21 cellular contexts compared by ENCODE assay signal in genomic region chr12:119683816-119684215, GRCh38. TPM values are rescaled to one million over a fixed set of nuclear protein-coding genes. Genes with fewer than 3 reads are reported as not detected.
DNase-seq lines count a peak whose midpoint lies in the region; ATAC-seq and TF ChIP-seq lines count a peak whose summit lies in the region.
"Had no signal": no experiment of that assay in that cellular context is flagged by ENCODE, and none has a peak within 500 bp of the region (broad histone marks: within the 10 kb centered on the region; RNA-seq: fewer than 3 reads in every experiment).

No MANE protein-coding gene starts in this region.

- H3K9me3 Mint-ChIP-seq in activated CD4-positive, alpha-beta memory T cell treated with anti-CD3 and anti-CD28 coated beads, Interleukin-2, amount 10 ng/mL, durations not matched to agents 7 days and 5 days = no peaks in the 10 kb centered on the region
- no peaks in the 10 kb centered on the region for H3K9me3 Mint-ChIP-seq in activated CD4-positive, alpha-beta memory T cell treated with anti-CD3 and anti-CD28 coated beads for 36 hours
- H3K9me3 Mint-ChIP-seq in type B pancreatic cell = peaks cover 5% of the 10 kb centered on the region
- H3K9me3 Mint-ChIP-seq: activated CD8-positive, alpha-beta T cell treated with anti-CD3 and anti-CD28 coated beads for 36 hours; activated T-cell treated with anti-CD3 and anti-CD28 coated beads, Interleukin-2, amount 50 U/mL, for 72 hours had no signal

- no peaks in the 10 kb centered on the region for H3K27me3 Mint-ChIP-seq in activated CD4-positive, alpha-beta memory T cell treated with anti-CD3 and anti-CD28 coated beads, Interleukin-2, amount 10 ng/mL, durations not matched to agents 7 days and 5 days
- H3K27me3 Mint-ChIP-seq in activated CD4-positive, alpha-beta memory T cell treated with anti-CD3 and anti-CD28 coated beads for 36 hours = no peaks in the 10 kb centered on the region
- H3K27me3 Mint-ChIP-seq in type B pancreatic cell = no peaks in the 10 kb centered on the region
- H3K27me3 Mint-ChIP-seq: activated CD8-positive, alpha-beta T cell treated with anti-CD3 and anti-CD28 coated beads for 36 hours had no signal

- peaks cover 80% of the 10 kb centered on the region for H3K36me3 Mint-ChIP-seq in activated CD4-positive, alpha-beta memory T cell treated with anti-CD3 and anti-CD28 coated beads, Interleukin-2, amount 10 ng/mL, durations not matched to agents 7 days and 5 days (ENCODE audit: low read depth)
- H3K36me3 Mint-ChIP-seq in activated CD4-positive, alpha-beta memory T cell treated with anti-CD3 and anti-CD28 coated beads for 36 hours = peaks cover 25% of the 10 kb centered on the region
- peaks cover 37% of the 10 kb centered on the region for H3K36me3 Mint-ChIP-seq in type B pancreatic cell

- POLR2A ChIA-PET in activated CD4-positive, alpha-beta memory T cell treated with anti-CD3 and anti-CD28 coated beads, Interleukin-2, amount 10 ng/mL, durations not matched to agents 7 days and 5 days (lab: Charles Lee) = interaction anchor here (3.6 kb wide), 1 partner anchor 10 kb away, joined by 15 read pairs; no protein-coding TSS in a partner anchor
- POLR2A ChIA-PET in activated CD4-positive, alpha-beta memory T cell treated with anti-CD3 and anti-CD28 coated beads for 36 hours (lab: Charles Lee) = interaction anchor here (0.6 kb wide), 1 partner anchor 23 kb away, joined by 4 read pairs; no protein-coding TSS in a partner anchor

- DNase-seq in activated CD4-positive, alpha-beta memory T cell treated with anti-CD3 and anti-CD28 coated beads, Interleukin-2, amount 10 ng/mL, durations not matched to agents 7 days and 5 days = no peak
- no peak for DNase-seq in activated CD4-positive, alpha-beta memory T cell treated with anti-CD3 and anti-CD28 coated beads for 36 hours
- peak; percentile 27 for DNase-seq in colonic mucosa
- no peak for DNase-seq in type B pancreatic cell (ENCODE audit: extremely low spot score, unreplicated experiment)
- DNase-seq in foreskin keratinocyte = no peak
- DNase-seq in effector CD4-positive, alpha-beta T cell = no peak
- no peak for DNase-seq in activated CD4-positive, CD25-positive, alpha-beta regulatory T cell (lab: John Stamatoyannopoulos, UW)
- DNase-seq: activated CD8-positive, alpha-beta T cell treated with anti-CD3 and anti-CD28 coated beads for 36 hours; activated T-cell treated with anti-CD3 and anti-CD28 coated beads, Interleukin-2, amount 50 U/mL, for 72 hours; amygdala; C1 segment of cervical spinal cord; central memory CD4-positive, alpha-beta T cell; DMS53; effector memory CD4-positive, alpha-beta T cell; H9; hypothalamus; NCI-H1092; NCI-H69; stimulated activated CD4-positive, alpha-beta T cell treated with anti-CD3 and anti-CD28 coated beads, Interleukin-4, amount 100 ng/mL, for 1 hour had no signal

- TF ChIP-seq CTCF in colonic mucosa (IDR thresholded peaks at IDR 0.05) (no peak), type B pancreatic cell (conservative IDR thresholded peaks at IDR 0.05) (no peak), foreskin keratinocyte (conservative IDR thresholded peaks at IDR 0.05) (no peak)

- peaks cover 16% of the 10 kb centered on the region for H3K36me3 ChIP-seq in colonic mucosa
- peaks cover 25 to 27% of the 10 kb centered on the region in 2 donors for H3K36me3 ChIP-seq in mucosa of rectum (ENCODE audit: control insufficient read depth in 2 of 2, insufficient read depth in 2 of 2, low read length in 2 of 2)

- peak overlapping the region; percentile 52 for H3K27ac Mint-ChIP-seq in activated CD4-positive, alpha-beta memory T cell treated with anti-CD3 and anti-CD28 coated beads, Interleukin-2, amount 10 ng/mL, durations not matched to agents 7 days and 5 days
- H3K27ac Mint-ChIP-seq in activated CD4-positive, alpha-beta memory T cell treated with anti-CD3 and anti-CD28 coated beads for 36 hours = no peak overlapping the region
- H3K27ac Mint-ChIP-seq in type B pancreatic cell = peak overlapping the region; percentile 52
- H3K27ac Mint-ChIP-seq: activated T-cell treated with anti-CD3 and anti-CD28 coated beads, Interleukin-2, amount 50 U/mL, for 72 hours; H9 had no signal

- H3K4me1 Mint-ChIP-seq in activated CD4-positive, alpha-beta memory T cell treated with anti-CD3 and anti-CD28 coated beads, Interleukin-2, amount 10 ng/mL, durations not matched to agents 7 days and 5 days = peaks cover 23% of the 10 kb centered on the region
- peaks cover 16% of the 10 kb centered on the region for H3K4me1 Mint-ChIP-seq in activated CD4-positive, alpha-beta memory T cell treated with anti-CD3 and anti-CD28 coated beads for 36 hours (ENCODE audit: low read depth)
- H3K4me1 Mint-ChIP-seq in type B pancreatic cell (ENCODE audit: unreplicated experiment) = peaks cover 32% of the 10 kb centered on the region

- intact Hi-C loops in activated CD4-positive, alpha-beta memory T cell treated with anti-CD3 and anti-CD28 coated beads for 36 hours (cut with micrococcal nuclease) = loop anchor here (10.0 kb wide), 1 partner anchor 101 kb away; no protein-coding TSS in a partner anchor
- intact Hi-C loops in colonic mucosa (cut with DNase I) = no loop called here

- ATAC-seq in foreskin keratinocyte = no peak
- ATAC-seq: activated CD8-positive, alpha-beta T cell treated with anti-CD3 and anti-CD28 coated beads for 36 hours; activated T-cell treated with anti-CD3 and anti-CD28 coated beads, Interleukin-2, amount 50 U/mL, for 72 hours had no signal

- H3K9me3 ChIP-seq in colonic mucosa = no peaks in the 10 kb centered on the region
- no peaks in the 10 kb centered on the region for H3K9me3 ChIP-seq in mucosa of rectum (ENCODE audit: control insufficient read depth in 2 of 2, low read length in 2 of 2)
- H3K9me3 ChIP-seq: thoracic aorta had no signal

- peaks cover 51% of the 10 kb centered on the region for H3K4me1 ChIP-seq in colonic mucosa
- peaks cover 51 to 80% of the 10 kb centered on the region in 2 donors for H3K4me1 ChIP-seq in mucosa of rectum (ENCODE audit: control insufficient read depth in 2 of 2, insufficient read depth in 2 of 2, low read length in 2 of 2)
- no peaks in the 10 kb centered on the region for H3K4me1 ChIP-seq in foreskin keratinocyte

- no peak overlapping the region for H3K4me3 ChIP-seq in colonic mucosa
- peak overlapping the region in 1 of 2 donors; percentile 7 for H3K4me3 ChIP-seq in mucosa of rectum (ENCODE audit: low read length in 2 of 2)
- H3K4me3 ChIP-seq: thoracic aorta had no signal

- H3K9ac ChIP-seq in colonic mucosa (ENCODE audit: low read depth in 2 of 2, low read length in 2 of 2) (peak overlapping the region in 1 of 2 donors; percentile 80), mucosa of rectum (ENCODE audit: low read depth in 1 of 2, low read length in 2 of 2) (peak overlapping the region in 1 of 2 donors; percentile 8)

- H3K27ac ChIP-seq in colonic mucosa (peak overlapping the region; percentile 85), mucosa of rectum (ENCODE audit: low read depth in 2 of 2, low read length in 2 of 2) (peak overlapping the region; percentile 85 to 89), foreskin keratinocyte (no peak overlapping the region)

- no peak overlapping the region for H3K4me3 Mint-ChIP-seq in activated CD4-positive, alpha-beta memory T cell treated with anti-CD3 and anti-CD28 coated beads, Interleukin-2, amount 10 ng/mL, durations not matched to agents 7 days and 5 days
- no peak overlapping the region for H3K4me3 Mint-ChIP-seq in activated CD4-positive, alpha-beta memory T cell treated with anti-CD3 and anti-CD28 coated beads for 36 hours
- no peak overlapping the region for H3K4me3 Mint-ChIP-seq in type B pancreatic cell
- H3K4me3 Mint-ChIP-seq: activated CD8-positive, alpha-beta T cell treated with anti-CD3 and anti-CD28 coated beads for 36 hours; activated T-cell treated with anti-CD3 and anti-CD28 coated beads, Interleukin-2, amount 50 U/mL, for 72 hours; H9 had no signal

- H3K27me3 ChIP-seq in colonic mucosa = no peaks in the 10 kb centered on the region
- no peaks in the 10 kb centered on the region for H3K27me3 ChIP-seq in mucosa of rectum (ENCODE audit: control insufficient read depth in 2 of 2, insufficient read depth in 2 of 2, low read length in 2 of 2)
- no peaks in the 10 kb centered on the region for H3K27me3 ChIP-seq in foreskin keratinocyte

- CTCF ChIA-PET in activated CD4-positive, alpha-beta memory T cell treated with anti-CD3 and anti-CD28 coated beads, Interleukin-2, amount 10 ng/mL, durations not matched to agents 7 days and 5 days (lab: Charles Lee) = interaction anchor here (1.1 to 3.3 kb wide), 2 partner anchors 16 kb away, joined by 3 to 20 read pairs; partner anchors contain the start of gene PRKAB1
- CTCF ChIA-PET in activated CD4-positive, alpha-beta memory T cell treated with anti-CD3 and anti-CD28 coated beads for 36 hours (lab: Charles Lee) = no interaction called here

RNA-seq across cellular contexts. Expression of gene PRKAB1, which starts 15.9 kb away (rescaled TPM):
- total RNA-seq in activated CD4-positive, alpha-beta memory T cell treated with anti-CD3 and anti-CD28 coated beads, Interleukin-2, amount 10 ng/mL, durations not matched to agents 7 days and 5 days = 10 to 100 TPM; 37.5 to 39.8 TPM
- 10 to 100 TPM; 27.3 to 29.3 TPM for total RNA-seq in activated CD4-positive, alpha-beta memory T cell treated with anti-CD3 and anti-CD28 coated beads for 36 hours
- total RNA-seq in colonic mucosa (10 to 100 TPM; 70.4 to 76.7 TPM), type B pancreatic cell (ENCODE audit: low replicate concordance) (26.5 and 32.5 TPM in 2 replicates), foreskin keratinocyte (15.2 and 18.6 TPM in 2 replicates)
- 12.7 and 15.6 TPM in 2 replicates for polyA plus RNA-seq in foreskin keratinocyte
